ENCODE assay signal across 8 cellular contexts in the genomic region with DNA sequence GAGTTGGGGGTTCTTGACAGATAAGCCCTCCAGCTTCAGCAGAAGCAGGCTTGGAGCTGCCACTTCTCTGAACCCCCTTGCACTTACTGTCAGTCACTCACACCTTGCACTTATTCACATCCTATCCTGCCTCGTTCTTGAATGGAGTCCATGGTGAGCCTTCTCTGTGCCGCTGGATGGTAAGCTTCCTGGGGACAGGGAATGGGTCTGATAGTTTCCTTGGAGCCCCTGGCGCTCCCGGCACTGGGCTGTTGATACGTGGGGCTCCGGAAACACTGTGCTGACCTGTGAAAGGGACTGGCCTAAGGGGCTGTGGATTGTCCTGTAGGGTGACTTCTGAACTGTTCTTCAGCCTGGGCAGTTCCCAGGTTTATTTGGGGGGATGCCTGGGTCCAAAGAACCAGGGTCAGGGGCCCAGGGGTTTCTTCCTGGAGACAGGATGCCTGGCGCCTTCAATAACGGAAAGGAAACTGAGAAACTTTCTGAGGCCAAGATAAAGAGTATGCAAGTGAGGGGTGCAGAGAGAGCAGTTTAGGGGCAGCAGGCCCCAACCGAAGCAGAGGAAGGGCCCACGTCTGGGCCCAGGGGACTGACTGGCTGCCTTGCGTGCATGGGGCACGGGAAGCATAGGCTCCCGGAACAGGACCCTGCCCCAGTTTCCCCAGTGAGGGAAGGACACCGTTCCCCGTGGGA. TPM values are rescaled to one million over a fixed set of nuclear protein-coding genes. Genes with fewer than 3 reads are reported as not detected.
A peak's percentile ranks its signal among the peaks of the same experiment; 100 is the strongest.
DNase-seq lines count a peak whose midpoint lies in the region; ATAC-seq and TF ChIP-seq lines count a peak whose summit lies in the region.

No MANE protein-coding gene starts in this region.

- H3K27ac Mint-ChIP-seq in activated T-cell treated with anti-CD3 and anti-CD28 coated beads, Interleukin-2, amount 50 U/mL, for 72 hours: peak overlapping the region; percentile 94
- H3K27ac Mint-ChIP-seq in stimulated activated naive CD8-positive, alpha-beta T cell treated with anti-CD3 and anti-CD28 coated beads, Interleukin-15, amount 100 ng/mL, for 72 hours: peak overlapping the region; percentile 31 to 96

- peaks cover 2 to 3% of the 10 kb centered on the region in 2 donors for H3K36me3 Mint-ChIP-seq in activated T-cell treated with anti-CD3 and anti-CD28 coated beads, Interleukin-2, amount 50 U/mL, for 72 hours (ENCODE audit: insufficient read depth in 2 of 2)

- ATAC-seq in GM19025 (IDR thresholded peaks at IDR 0.05; ENCODE audit: low read depth, unreplicated experiment) (peak; percentile 25), HG03196 (IDR thresholded peaks at IDR 0.05; ENCODE audit: unreplicated experiment) (peak; percentile 29)
- peak; percentile 25 to 39 for ATAC-seq in activated T-cell treated with anti-CD3 and anti-CD28 coated beads, Interleukin-2, amount 50 U/mL, for 72 hours (replicated peaks in 1 of 2)
- peak; percentile 63 for ATAC-seq in stimulated activated naive CD8-positive, alpha-beta T cell treated with anti-CD3 and anti-CD28 coated beads, Interleukin-15, amount 100 ng/mL, for 72 hours

- TF ChIP-seq CTCF in 22Rv1 (IDR thresholded peaks at IDR 0.05): no peak

- peak overlapping the region; percentile 85 for H3K4me3 ChIP-seq in iPS-11a (ENCODE audit: low read depth, low read length)

- DNase-seq in activated T-cell treated with anti-CD3 and anti-CD28 coated beads, Interleukin-2, amount 50 U/mL, for 72 hours: no peak
- DNase-seq in stimulated activated naive CD8-positive, alpha-beta T cell treated with anti-CD3 and anti-CD28 coated beads, Interleukin-15, amount 100 ng/mL, for 72 hours: no peak
- DNase-seq in SHP77 (lab: John Stamatoyannopoulos, UW): no peak
- no peak for DNase-seq in NCI-H526 treated with DMSO at 0.1 percent for 48 hours (lab: John Stamatoyannopoulos, UW)

- peak overlapping the region; percentile 35 for H3K27ac ChIP-seq in 22Rv1

- no peaks in the 10 kb centered on the region for H3K27me3 Mint-ChIP-seq in activated T-cell treated with anti-CD3 and anti-CD28 coated beads, Interleukin-2, amount 50 U/mL, for 72 hours (ENCODE audit: low read depth)
- no peaks in the 10 kb centered on the region for H3K27me3 Mint-ChIP-seq in stimulated activated naive CD8-positive, alpha-beta T cell treated with anti-CD3 and anti-CD28 coated beads, Interleukin-15, amount 100 ng/mL, for 72 hours

- peak overlapping the region; percentile 98 for H3K4me3 Mint-ChIP-seq in activated T-cell treated with anti-CD3 and anti-CD28 coated beads, Interleukin-2, amount 50 U/mL, for 72 hours
- peak overlapping the region; percentile 91 to 92 for H3K4me3 Mint-ChIP-seq in stimulated activated naive CD8-positive, alpha-beta T cell treated with anti-CD3 and anti-CD28 coated beads, Interleukin-15, amount 100 ng/mL, for 72 hours

- H3K9me3 Mint-ChIP-seq in activated T-cell treated with anti-CD3 and anti-CD28 coated beads, Interleukin-2, amount 50 U/mL, for 72 hours: no peaks in the 10 kb centered on the region
- no peaks in the 10 kb centered on the region for H3K9me3 Mint-ChIP-seq in stimulated activated naive CD8-positive, alpha-beta T cell treated with anti-CD3 and anti-CD28 coated beads, Interleukin-15, amount 100 ng/mL, for 72 hours

- H3K4me1 Mint-ChIP-seq in activated T-cell treated with anti-CD3 and anti-CD28 coated beads, Interleukin-2, amount 50 U/mL, for 72 hours (ENCODE audit: low read depth): peaks cover 48% of the 10 kb centered on the region
- H3K4me1 Mint-ChIP-seq in stimulated activated naive CD8-positive, alpha-beta T cell treated with anti-CD3 and anti-CD28 coated beads, Interleukin-15, amount 100 ng/mL, for 72 hours: peaks cover 53% of the 10 kb centered on the region

RNA-seq across cellular contexts. Expression of a gene that starts 0.7 kb away (rescaled TPM):
- 10 to 100 TPM; 10.9 to 12.1 TPM for total RNA-seq in activated T-cell treated with anti-CD3 and anti-CD28 coated beads, Interleukin-2, amount 50 U/mL, for 72 hours

RNA-seq across cellular contexts. Expression of a gene that starts 50.9 kb away (rescaled TPM):
- 10 to 100 TPM; 33.9 to 37.7 TPM for total RNA-seq in activated T-cell treated with anti-CD3 and anti-CD28 coated beads, Interleukin-2, amount 50 U/mL, for 72 hours
